8 cellular contexts compared by ENCODE assay signal in genomic region chr6:52362443-52363221, GRCh38. TPM values are rescaled to one million over a fixed set of nuclear protein-coding genes. Genes with fewer than 3 reads are reported as not detected.
DNase-seq lines count a peak whose midpoint lies in the region; ATAC-seq and TF ChIP-seq lines count a peak whose summit lies in the region.

No MANE protein-coding gene starts in this region.

- H3K36me3 ChIP-seq in DOHH2 (ENCODE audit: control insufficient read depth, low read length) (peaks cover 12% of the 10 kb centered on the region), liver (ENCODE audit: control insufficient read depth in 4 of 4, insufficient read depth in 3 of 4, low read depth in 1 of 4, low read length in 3 of 4) (no peaks in the 10 kb centered on the region)

- whole genome bisulfite sequencing in liver, result 6% methylated on average over 56 of the region's 56 CpGs

- no peaks in the 10 kb centered on the region for H3K27me3 ChIP-seq in DOHH2 (ENCODE audit: control insufficient read depth, low read length)
- H3K27me3 ChIP-seq in HL-60 (ENCODE audit: insufficient read depth, poor library complexity, severe bottlenecking), result no peaks in the 10 kb centered on the region
- H3K27me3 ChIP-seq in liver (ENCODE audit: control insufficient read depth in 4 of 4, insufficient read depth in 4 of 4, low read length in 3 of 4), result no peaks in the 10 kb centered on the region

- no peaks in the 10 kb centered on the region for H4K20me1 ChIP-seq in DOHH2 (ENCODE audit: control insufficient read depth, insufficient read depth, low read depth, low read length)

- DNase-seq in HL-60 (ENCODE audit: low read depth in 1 of 2, low spot score in 1 of 2) (peak; percentile 35 to 38), T-helper 22 cell (ENCODE audit: low read depth) (peak; percentile 31), cerebellar cortex (ENCODE audit: low spot score) (peak; percentile 29), HuH-7 (ENCODE audit: low spot score) (no peak)
- DNase-seq in stimulated activated CD4-positive, alpha-beta T cell treated with anti-CD3 and anti-CD28 coated beads, TNF-alpha, amount 100 ng/mL, for 24 hours (ENCODE audit: low read depth in 3 of 3), result peak; percentile 9 to 43 (median 17)

- H3K27ac ChIP-seq in DOHH2 (ENCODE audit: low read depth, low read length) (peak overlapping the region; percentile 37), HL-60 (replicated peaks) (peak overlapping the region; percentile 64), liver (ENCODE audit: low read depth in 1 of 2, low read length in 2 of 2) (peak overlapping the region; percentile 25 to 63)

- peak overlapping the region; percentile 36 to 66 for H3K9ac ChIP-seq in liver (ENCODE audit: low read depth in 1 of 2, low read length in 2 of 2)

- no peak for TF ChIP-seq RAD21 in liver (IDR thresholded peaks at IDR 0.05)

- peaks cover 35% of the 10 kb centered on the region for H3K79me2 ChIP-seq in DOHH2 (ENCODE audit: control insufficient read depth, low read length)

- ATAC-seq in GM19467 (IDR thresholded peaks at IDR 0.05; ENCODE audit: unreplicated experiment), result peak; percentile 39

- H3K9me2 ChIP-seq in DOHH2 (replicated peaks; ENCODE audit: control insufficient read depth, low read length), result no peaks in the 10 kb centered on the region

- TF ChIP-seq CTCF in DOHH2 (IDR thresholded peaks at IDR 0.05; ENCODE audit: low read depth, low read length, poor library complexity, severe bottlenecking) (peak; percentile 75), HL-60 (IDR thresholded peaks at IDR 0.05; ENCODE audit: insufficient read depth, low read length) (no peak), liver (IDR thresholded peaks at IDR 0.05; ENCODE audit: low read depth, low read length, missing input control) (no peak)

- H3F3A ChIP-seq in DOHH2 (ENCODE audit: control insufficient read depth, insufficient read depth), result peaks cover 14% of the 10 kb centered on the region

- H3K9me3 ChIP-seq in DOHH2 (ENCODE audit: control insufficient read depth, insufficient read depth, low read length) (no peaks in the 10 kb centered on the region), liver (ENCODE audit: control insufficient read depth in 4 of 4, low read length in 3 of 4) (no peaks in the 10 kb centered on the region)

- H3K4me1 ChIP-seq in DOHH2 (ENCODE audit: control insufficient read depth, low read length) (peaks cover 47% of the 10 kb centered on the region), liver (ENCODE audit: control insufficient read depth in 4 of 4, insufficient read depth in 4 of 4, low read length in 3 of 4) (peaks cover 5 to 17% (median 12%) of the 10 kb centered on the region in 4 donors)

- H3K4me3 ChIP-seq in DOHH2 (ENCODE audit: low read length), result peak overlapping the region; percentile 79
- peak overlapping the region; percentile 93 for H3K4me3 ChIP-seq in HL-60 (replicated peaks; ENCODE audit: insufficient read depth, low read length)
- peak overlapping the region; percentile 47 to 71 (median 68) for H3K4me3 ChIP-seq in liver (ENCODE audit: low read depth in 1 of 3, low read length in 3 of 3)

- peak overlapping the region; percentile 72 for H3K4me2 ChIP-seq in DOHH2 (ENCODE audit: low read length)

TF ChIP-seq in liver, 16 proteins besides CTCF, POLR2A, EP300 and RAD21:
- TF ChIP-seq YY1 (IDR thresholded peaks at IDR 0.05), result no peak
- no peak for TF ChIP-seq SP1 (IDR thresholded peaks at IDR 0.05)
- TF ChIP-seq GABPA (IDR thresholded peaks at IDR 0.05 in 1 of 2, conservative IDR thresholded peaks at IDR 0.05 in 1 of 2), result no peak

RNA-seq across cellular contexts. Expression of gene PAQR8, which starts 0.7 kb away (rescaled TPM):
- total RNA-seq in liver, result 1 to 10 TPM in 1 of 2 donors, under 1 TPM in 1; 0.84 to 3.3 TPM
- under 1 TPM; 0.43 to 0.63 TPM for polyA plus RNA-seq in liver

RNA-seq across cellular contexts. Expression of gene EFHC1, which starts 57.5 kb away (rescaled TPM):
- total RNA-seq in liver, result 10 to 100 TPM in 1 of 2 donors, 1 to 10 TPM in 1; 3.7 to 10.1 TPM
- 10 to 100 TPM in 1 of 2 donors, 1 to 10 TPM in 1; 3.3 to 11.3 TPM for polyA plus RNA-seq in liver
